In genomic region chr1:23964790-23965740, GRCh38 we compare ENCODE assay signal across 9 cellular contexts. TPM values are rescaled to one million over a fixed set of nuclear protein-coding genes. Genes with fewer than 3 reads are reported as not detected.
DNase-seq lines count a peak whose midpoint lies in the region; ATAC-seq and TF ChIP-seq lines count a peak whose summit lies in the region.
"Had no signal": no experiment of that assay in that cellular context is flagged by ENCODE, and none has a peak within 500 bp of the region (broad histone marks: within the 10 kb centered on the region; RNA-seq: fewer than 3 reads in every experiment).

No MANE protein-coding gene starts in this region.

- H3K79me2 ChIP-seq in hepatocyte = peaks cover 59% of the 10 kb centered on the region

- H3K9me2 ChIP-seq in hepatocyte (replicated peaks; ENCODE audit: insufficient read depth) = no peaks in the 10 kb centered on the region

- H3K27me3 ChIP-seq in hepatocyte (no peaks in the 10 kb centered on the region), transverse colon (no peaks in the 10 kb centered on the region)

- H3K27ac ChIP-seq in hepatocyte = peak overlapping the region; percentile 72
- peak overlapping the region; percentile 57 to 79 (median 68) for H3K27ac ChIP-seq in transverse colon

- H3K9me3 ChIP-seq in hepatocyte (ENCODE audit: low read depth) (no peaks in the 10 kb centered on the region), transverse colon (no peaks in the 10 kb centered on the region)

- TF ChIP-seq POLR2A in transverse colon (IDR thresholded peaks at IDR 0.05) = no peak

- in situ Hi-C loops in transverse colon (cut with MboI; ENCODE audit: low pct_ligation_motif_present in 1 of 4, low pct_unique_long_range_greater_than_20kb in 1 of 4, low sequenced_read_pairs in 3 of 4) = no loop called here

- 83% methylated on average over 5 of the region's 5 CpGs for WGBS in hepatocyte (ENCODE audit: low lambda C conversion rate, missing lambda C conversion rate)
- WGBS in transverse colon (ENCODE audit: low coverage in 1 of 2), 2 donors = 61 to 63% methylated on average over 5 of the region's 5 CpGs

- no peak overlapping the region for H2AFZ ChIP-seq in hepatocyte

- H3K36me3 Mint-ChIP-seq in activated naive CD4-positive, alpha-beta T cell treated with anti-CD3 and anti-CD28 coated beads, Interleukin-2, amount 10 ng/mL, durations not matched to agents 7 days and 5 days = peaks cover 74% of the 10 kb centered on the region
- H3K36me3 Mint-ChIP-seq in activated CD8-positive, alpha-beta T cell treated with anti-CD3 and anti-CD28 coated beads for 36 hours (ENCODE audit: low read depth) = peaks cover 69% of the 10 kb centered on the region

- H3K27ac Mint-ChIP-seq in activated naive CD4-positive, alpha-beta T cell treated with anti-CD3 and anti-CD28 coated beads, Interleukin-2, amount 10 ng/mL, durations not matched to agents 7 days and 5 days = peak overlapping the region; percentile 82
- peak overlapping the region; percentile 83 for H3K27ac Mint-ChIP-seq in activated CD8-positive, alpha-beta T cell treated with anti-CD3 and anti-CD28 coated beads for 36 hours

- H4K20me1 ChIP-seq in hepatocyte (ENCODE audit: insufficient read depth, poor library complexity, severe bottlenecking) = peaks cover 10% of the 10 kb centered on the region

- no peak for TF ChIP-seq EP300 in transverse colon (IDR thresholded peaks at IDR 0.05; ENCODE audit: low read depth)

- CTCF ChIA-PET in activated naive CD4-positive, alpha-beta T cell treated with anti-CD3 and anti-CD28 coated beads, Interleukin-2, amount 10 ng/mL, durations not matched to agents 7 days and 5 days (lab: Charles Lee) = interaction anchor here (1.7 kb wide), 1 partner anchor 16 kb away, joined by 7 read pairs; no protein-coding TSS in a partner anchor
- CTCF ChIA-PET in activated CD8-positive, alpha-beta T cell treated with anti-CD3 and anti-CD28 coated beads for 36 hours (lab: Charles Lee) = interaction anchor here (1.0 to 1.8 kb wide), 4 partner anchors 11 to 155 kb away, joined by 3 to 6 read pairs (median 4); no protein-coding TSS in a partner anchor

- H3K27me3 Mint-ChIP-seq in activated naive CD4-positive, alpha-beta T cell treated with anti-CD3 and anti-CD28 coated beads, Interleukin-2, amount 10 ng/mL, durations not matched to agents 7 days and 5 days = no peaks in the 10 kb centered on the region
- no peaks in the 10 kb centered on the region for H3K27me3 Mint-ChIP-seq in activated CD8-positive, alpha-beta T cell treated with anti-CD3 and anti-CD28 coated beads for 36 hours

- no peaks in the 10 kb centered on the region for H3K9me3 Mint-ChIP-seq in activated naive CD4-positive, alpha-beta T cell treated with anti-CD3 and anti-CD28 coated beads, Interleukin-2, amount 10 ng/mL, durations not matched to agents 7 days and 5 days
- H3K9me3 Mint-ChIP-seq in activated CD8-positive, alpha-beta T cell treated with anti-CD3 and anti-CD28 coated beads for 36 hours = no peaks in the 10 kb centered on the region

- POLR2A ChIA-PET in activated CD8-positive, alpha-beta T cell treated with anti-CD3 and anti-CD28 coated beads for 36 hours (lab: Charles Lee) = interaction anchor here (0.6 to 8.7 kb wide), 5 partner anchors 8 to 357 kb away, joined by 3 to 128 read pairs (median 3); partner anchors contain the start of gene SRSF10

- no peak for DNase-seq in activated naive CD4-positive, alpha-beta T cell treated with anti-CD3 and anti-CD28 coated beads, Interleukin-2, amount 10 ng/mL, durations not matched to agents 7 days and 5 days
- DNase-seq in activated naive CD4-positive, alpha-beta T cell treated with Interleukin-2 at 50 U/mL for 16 hours = no peak
- no peak for DNase-seq in activated CD8-positive, alpha-beta T cell treated with anti-CD3 and anti-CD28 coated beads for 36 hours
- peak; percentile 25 for DNase-seq in hepatocyte (ENCODE audit: low spot score)
- no peak for DNase-seq in transverse colon
- DNase-seq in SKM-1 treated with dmso at 0.1 percent for 144 hours (lab: John Stamatoyannopoulos, UW; ENCODE audit: unreplicated experiment) = no peak
- no peak for DNase-seq in COLO829 (ENCODE audit: low spot score)

- H3K36me3 ChIP-seq in hepatocyte (replicated peaks; ENCODE audit: insufficient read depth, low read depth) (no peaks in the 10 kb centered on the region), transverse colon (peaks cover 0 to 16% (median 4%) of the 10 kb centered on the region in 4 donors)

- intact Hi-C loops in activated CD8-positive, alpha-beta T cell treated with anti-CD3 and anti-CD28 coated beads for 36 hours (cut with micrococcal nuclease) = no loop called here
- intact Hi-C loops in transverse colon (cut with DNase I; ENCODE audit: low total_unique reads) = no loop called here

- H3K4me1 ChIP-seq in hepatocyte (ENCODE audit: insufficient read depth) (no peaks in the 10 kb centered on the region), transverse colon (peaks cover 11 to 38% (median 18%) of the 10 kb centered on the region in 4 donors)

- H3K4me3 Mint-ChIP-seq in activated naive CD4-positive, alpha-beta T cell treated with anti-CD3 and anti-CD28 coated beads, Interleukin-2, amount 10 ng/mL, durations not matched to agents 7 days and 5 days = no peak overlapping the region
- H3K4me3 Mint-ChIP-seq in activated CD8-positive, alpha-beta T cell treated with anti-CD3 and anti-CD28 coated beads for 36 hours = no peak overlapping the region

- H3K4me3 ChIP-seq in hepatocyte (no peak overlapping the region), transverse colon (no peak overlapping the region)

- H3K4me2 ChIP-seq in hepatocyte = peak overlapping the region; percentile 19

- ATAC-seq in activated CD8-positive, alpha-beta T cell treated with anti-CD3 and anti-CD28 coated beads for 36 hours = no peak
- no peak for ATAC-seq in HG03039 (IDR thresholded peaks at IDR 0.05; ENCODE audit: unreplicated experiment)

- H3K4me1 Mint-ChIP-seq in activated naive CD4-positive, alpha-beta T cell treated with anti-CD3 and anti-CD28 coated beads, Interleukin-2, amount 10 ng/mL, durations not matched to agents 7 days and 5 days = peaks cover 73% of the 10 kb centered on the region
- H3K4me1 Mint-ChIP-seq in activated CD8-positive, alpha-beta T cell treated with anti-CD3 and anti-CD28 coated beads for 36 hours (ENCODE audit: low read depth) = peaks cover 71% of the 10 kb centered on the region

- no peak for TF ChIP-seq CTCF in activated CD8-positive, alpha-beta T cell treated with anti-CD3 and anti-CD28 coated beads for 36 hours (IDR thresholded peaks at IDR 0.05)
- TF ChIP-seq CTCF in hepatocyte (IDR thresholded peaks at IDR 0.05; ENCODE audit: poor library complexity) (no peak), transverse colon (IDR thresholded peaks at IDR 0.05) (no peak)

RNA-seq across cellular contexts. Expression of gene PNRC2, which starts 5.4 kb away (rescaled TPM):
- total RNA-seq in activated CD8-positive, alpha-beta T cell treated with anti-CD3 and anti-CD28 coated beads for 36 hours = 100 to 1,000 TPM; 130 to 133 TPM
- 107 and 122 TPM in 2 replicates for total RNA-seq in hepatocyte
- 65.8 and 75.4 TPM in 2 replicates for polyA plus RNA-seq in hepatocyte
- total RNA-seq in transverse colon = 100 to 1,000 TPM in 2 of 4 donors, 10 to 100 TPM in 2; 98.0 to 136 (median 111) TPM

RNA-seq across cellular contexts. Expression of gene SRSF10, which starts 15.1 kb away (rescaled TPM):
- total RNA-seq in activated CD8-positive, alpha-beta T cell treated with anti-CD3 and anti-CD28 coated beads for 36 hours = 100 to 1,000 TPM; 203 to 206 TPM
- total RNA-seq in hepatocyte (125 and 127 TPM in 2 replicates), transverse colon (100 to 1,000 TPM in 1 of 4 donors, 10 to 100 TPM in 3; 58.4 to 140 (median 91.3) TPM)
- 113 and 131 TPM in 2 replicates for polyA plus RNA-seq in hepatocyte

RNA-seq across cellular contexts. Expression of gene CNR2, which starts 51.9 kb away (rescaled TPM):
- under 1 TPM; 0.25 TPM for total RNA-seq in activated CD8-positive, alpha-beta T cell treated with anti-CD3 and anti-CD28 coated beads for 36 hours
- not detected in 2 replicates for total RNA-seq in hepatocyte
- polyA plus RNA-seq in hepatocyte = not detected in 2 replicates
- 1 to 10 TPM in 2 of 4 donors, not detected in 2; 1.6 to 3.4 TPM for total RNA-seq in transverse colon
- total RNA-seq: renal cortical epithelial cell had no signal
